In the genomic region with DNA sequence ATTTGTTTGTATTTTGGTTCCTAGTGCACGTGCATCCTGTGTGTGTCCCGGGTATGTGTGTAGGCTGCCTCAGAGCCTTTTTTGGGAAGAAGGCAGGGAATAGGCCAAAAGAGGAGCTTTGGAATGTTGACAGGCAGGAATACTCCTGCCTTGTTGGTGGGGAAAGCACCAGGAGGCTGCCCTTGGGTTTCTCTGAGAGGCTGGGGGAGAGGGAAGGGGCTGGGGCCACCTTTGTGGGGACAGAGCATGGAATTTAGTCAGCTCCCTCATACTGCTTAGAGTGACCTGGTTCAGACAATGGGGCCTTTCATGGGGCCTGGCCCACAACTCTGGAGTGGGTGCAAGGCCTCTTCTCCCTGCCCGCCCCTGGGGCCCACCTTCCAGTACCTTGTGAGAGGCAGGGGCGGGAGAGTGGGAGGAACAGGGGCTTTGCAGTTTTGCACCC, we compare ENCODE assay signal across 18 cellular contexts. TPM values are rescaled to one million over a fixed set of nuclear protein-coding genes. Genes with fewer than 3 reads are reported as not detected.
DNase-seq lines count a peak whose midpoint lies in the region; ATAC-seq and TF ChIP-seq lines count a peak whose summit lies in the region.
"Had no signal": no experiment of that assay in that cellular context is flagged by ENCODE, and none has a peak within 500 bp of the region (broad histone marks: within the 10 kb centered on the region; RNA-seq: fewer than 3 reads in every experiment).

No MANE protein-coding gene starts in this region.

- H3K4me1 Mint-ChIP-seq in CD8-positive, alpha-beta memory T cell: no peaks in the 10 kb centered on the region

- H3K27me3 ChIP-seq in left ventricle myocardium inferior (ENCODE audit: low read depth) (no peaks in the 10 kb centered on the region), esophagus muscularis mucosa (no peaks in the 10 kb centered on the region), uterus (no peaks in the 10 kb centered on the region)
- H3K27me3 ChIP-seq in CD8-positive, alpha-beta memory T cell (ENCODE audit: insufficient read depth, low read length, poor library complexity, severe bottlenecking): no peaks in the 10 kb centered on the region

- intact Hi-C loops in left ventricle myocardium inferior (cut with micrococcal nuclease) (no loop called here), Right ventricle myocardium superior (cut with DNase I) (no loop called here), esophagus muscularis mucosa (cut with DNase I) (no loop called here), posterior vena cava (cut with DNase I) (loop anchor here in 1 of 2 donors (5.0 kb wide), 1 partner anchor 118 kb away; no protein-coding TSS in a partner anchor), uterus (cut with DNase I; ENCODE audit: low total_unique reads) (no loop called here)

- no peak for TF ChIP-seq CTCF in left ventricle myocardium inferior (IDR thresholded peaks at IDR 0.05; ENCODE audit: borderline replicate concordance)
- no peak for TF ChIP-seq CTCF in esophagus muscularis mucosa (IDR thresholded peaks at IDR 0.05)
- TF ChIP-seq CTCF in uterus (IDR thresholded peaks at IDR 0.05): no peak

- no peaks in the 10 kb centered on the region for H3K36me3 ChIP-seq in left ventricle myocardium inferior
- H3K36me3 ChIP-seq in esophagus muscularis mucosa: no peaks in the 10 kb centered on the region
- H3K36me3 ChIP-seq in uterus: no peaks in the 10 kb centered on the region
- no peaks in the 10 kb centered on the region for H3K36me3 ChIP-seq in CD8-positive, alpha-beta memory T cell (ENCODE audit: insufficient read depth, low read length)

- ATAC-seq in Right ventricle myocardium superior (ENCODE audit: poor library complexity): no peak
- ATAC-seq in GM21447 (IDR thresholded peaks at IDR 0.05; ENCODE audit: unreplicated experiment): no peak
- ATAC-seq: A549 had no signal

- no peak for DNase-seq in left ventricle myocardium inferior
- no peak for DNase-seq in Right ventricle myocardium superior
- DNase-seq in esophagus muscularis mucosa (ENCODE audit: extremely low spot score): no peak
- peak; percentile 48 for DNase-seq in posterior vena cava (ENCODE audit: low spot score)
- no peak for DNase-seq in uterus
- no peak for DNase-seq in germinal center (ENCODE audit: low spot score)
- no peak for DNase-seq in CD8-positive, alpha-beta memory T cell
- DNase-seq: activated CD4-positive, alpha-beta T cell treated with anti-CD3 and anti-CD28 coated beads, Interleukin-2, amount 50 U/mL, for 1 hour; activated naive CD4-positive, alpha-beta T cell treated with anti-CD3 and anti-CD28 coated beads, Interleukin-2, amount 10 ng/mL, durations not matched to agents 7 days and 5 days; activated T-cell treated with anti-CD3 and anti-CD28 coated beads for 4 hours; NCI-H82; SW 1271 had no signal

- H3K36me3 Mint-ChIP-seq in CD8-positive, alpha-beta memory T cell: no peaks in the 10 kb centered on the region
- H3K36me3 Mint-ChIP-seq: activated naive CD4-positive, alpha-beta T cell treated with anti-CD3 and anti-CD28 coated beads, Interleukin-2, amount 10 ng/mL, durations not matched to agents 7 days and 5 days had no signal

- H3K4me1 ChIP-seq in left ventricle myocardium inferior (peaks cover 90% of the 10 kb centered on the region), esophagus muscularis mucosa (peaks cover 61 to 74% (median 65%) of the 10 kb centered on the region in 4 donors), uterus (no peaks in the 10 kb centered on the region)
- H3K4me1 ChIP-seq in CD8-positive, alpha-beta memory T cell (ENCODE audit: insufficient read depth, low read length): no peaks in the 10 kb centered on the region
- H3K4me1 ChIP-seq: A549 had no signal

- peaks cover 5 to 7% of the 10 kb centered on the region in 2 donors for H3K27me3 Mint-ChIP-seq in CD8-positive, alpha-beta memory T cell

- POLR2A ChIA-PET in CD8-positive, alpha-beta memory T cell (lab: Charles Lee): no interaction called here

- CTCF ChIA-PET in CD8-positive, alpha-beta memory T cell (lab: Charles Lee): no interaction called here

- peaks cover 0 to 3% (median 0%) of the 10 kb centered on the region in 5 donors for H3K9me3 Mint-ChIP-seq in CD8-positive, alpha-beta memory T cell
- H3K9me3 Mint-ChIP-seq: activated naive CD4-positive, alpha-beta T cell treated with anti-CD3 and anti-CD28 coated beads, Interleukin-2, amount 10 ng/mL, durations not matched to agents 7 days and 5 days; CD14-positive monocyte; neural crest cell had no signal

- H3K27ac ChIP-seq in left ventricle myocardium inferior (replicated peaks) (peak overlapping the region; percentile 89), esophagus muscularis mucosa (replicated peaks in 1 of 4) (peak overlapping the region; percentile 87 to 93 (median 90)), uterus (peak overlapping the region; percentile 47 to 63)
- H3K27ac ChIP-seq in CD8-positive, alpha-beta memory T cell (ENCODE audit: low read depth, low read length): no peak overlapping the region
- H3K27ac ChIP-seq: A549 had no signal

- no peak overlapping the region for H3K4me3 Mint-ChIP-seq in CD8-positive, alpha-beta memory T cell
- H3K4me3 Mint-ChIP-seq: activated naive CD4-positive, alpha-beta T cell treated with anti-CD3 and anti-CD28 coated beads, Interleukin-2, amount 10 ng/mL, durations not matched to agents 7 days and 5 days; CD14-positive monocyte; neural crest cell had no signal

- H3K27ac Mint-ChIP-seq in CD8-positive, alpha-beta memory T cell: peak overlapping the region in 1 of 8 donors; percentile 17
- H3K27ac Mint-ChIP-seq: activated naive CD4-positive, alpha-beta T cell treated with anti-CD3 and anti-CD28 coated beads, Interleukin-2, amount 10 ng/mL, durations not matched to agents 7 days and 5 days; CD14-positive monocyte had no signal

- H3K4me3 ChIP-seq in left ventricle myocardium inferior (no peak overlapping the region), esophagus muscularis mucosa (no peak overlapping the region), uterus (no peak overlapping the region)
- no peak overlapping the region for H3K4me3 ChIP-seq in CD8-positive, alpha-beta memory T cell (ENCODE audit: low read length)
- H3K4me3 ChIP-seq: A549 had no signal

- no peak for TF ChIP-seq POLR2A in esophagus muscularis mucosa (IDR thresholded peaks at IDR 0.05; ENCODE audit: low read depth)
- no peak for TF ChIP-seq POLR2A in uterus (IDR thresholded peaks at IDR 0.05)

- H3K9me3 ChIP-seq in left ventricle myocardium inferior (replicated peaks) (no peaks in the 10 kb centered on the region), esophagus muscularis mucosa (no peaks in the 10 kb centered on the region), uterus (no peaks in the 10 kb centered on the region)
- no peaks in the 10 kb centered on the region for H3K9me3 ChIP-seq in CD8-positive, alpha-beta memory T cell (ENCODE audit: low read length)
- H3K9me3 ChIP-seq: A549 had no signal

- WGBS in esophagus muscularis mucosa: 66% methylated on average over 4 of the region's 4 CpGs

- no peak for TF ChIP-seq EP300 in esophagus muscularis mucosa (IDR thresholded peaks at IDR 0.05)

RNA-seq across cellular contexts. Expression of gene ACOT11, which starts 31.3 kb away (rescaled TPM):
- total RNA-seq in left ventricle myocardium inferior: 64.8 TPM
- total RNA-seq in Right ventricle myocardium superior: 38.5 TPM
- total RNA-seq in esophagus muscularis mucosa: 10 to 100 TPM in 2 of 4 donors, 1 to 10 TPM in 2; 6.9 to 19.1 (median 13.4) TPM
- 10 to 100 TPM in 1 of 2 donors, 1 to 10 TPM in 1; 6.5 to 10.3 TPM for total RNA-seq in posterior vena cava
- 10 to 100 TPM in 2 of 4 donors, 1 to 10 TPM in 2; 2.4 to 17.1 (median 10.1) TPM for total RNA-seq in uterus
- under 1 TPM; 0.37 to 0.58 TPM for total RNA-seq in CD8-positive, alpha-beta memory T cell
- 0.09 TPM for polyA plus RNA-seq in CD8-positive, alpha-beta memory T cell

RNA-seq across cellular contexts. Expression of gene FAM151A, which starts 44.0 kb away (rescaled TPM):
- total RNA-seq in left ventricle myocardium inferior: 0.80 TPM
- 2.1 TPM for total RNA-seq in Right ventricle myocardium superior
- total RNA-seq in esophagus muscularis mucosa: not detected
- total RNA-seq in posterior vena cava: not detected
- total RNA-seq in uterus: not detected
- not detected for total RNA-seq in CD8-positive, alpha-beta memory T cell
- polyA plus RNA-seq in CD8-positive, alpha-beta memory T cell: not detected
- total RNA-seq: dermis microvascular lymphatic vessel endothelial cell, neural crest cell, urinary bladder had no signal
- polyA plus RNA-seq: A549, CD14-positive monocyte had no signal
